ENCODE assay signal across 1 cellular context in the genomic region with DNA sequence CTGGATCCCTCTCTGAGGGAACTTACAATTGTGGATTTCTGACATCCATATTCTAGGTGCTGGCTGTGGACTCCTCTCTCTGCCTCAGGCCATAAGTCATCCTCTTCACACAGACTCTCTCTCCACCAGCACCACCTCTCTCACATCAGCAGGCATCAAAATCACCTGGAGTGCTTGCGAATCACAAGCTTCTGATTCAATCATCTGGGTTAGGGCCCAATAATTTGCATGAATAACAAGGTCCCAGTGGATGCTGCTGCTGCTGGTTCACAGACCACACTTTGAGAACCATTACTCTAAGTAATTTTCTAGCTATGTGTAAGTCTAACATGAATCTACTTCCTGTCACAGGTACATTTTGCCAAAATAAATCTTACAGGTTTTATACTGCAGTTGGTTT.
TF ChIP-seq lines count a peak whose summit lies in the region.

No MANE protein-coding gene starts in this region.

TF ChIP-seq in WTC11, 78 proteins besides CTCF, POLR2A, EP300 and RAD21 (continued from another document):
- TF ChIP-seq, protein P1, sequence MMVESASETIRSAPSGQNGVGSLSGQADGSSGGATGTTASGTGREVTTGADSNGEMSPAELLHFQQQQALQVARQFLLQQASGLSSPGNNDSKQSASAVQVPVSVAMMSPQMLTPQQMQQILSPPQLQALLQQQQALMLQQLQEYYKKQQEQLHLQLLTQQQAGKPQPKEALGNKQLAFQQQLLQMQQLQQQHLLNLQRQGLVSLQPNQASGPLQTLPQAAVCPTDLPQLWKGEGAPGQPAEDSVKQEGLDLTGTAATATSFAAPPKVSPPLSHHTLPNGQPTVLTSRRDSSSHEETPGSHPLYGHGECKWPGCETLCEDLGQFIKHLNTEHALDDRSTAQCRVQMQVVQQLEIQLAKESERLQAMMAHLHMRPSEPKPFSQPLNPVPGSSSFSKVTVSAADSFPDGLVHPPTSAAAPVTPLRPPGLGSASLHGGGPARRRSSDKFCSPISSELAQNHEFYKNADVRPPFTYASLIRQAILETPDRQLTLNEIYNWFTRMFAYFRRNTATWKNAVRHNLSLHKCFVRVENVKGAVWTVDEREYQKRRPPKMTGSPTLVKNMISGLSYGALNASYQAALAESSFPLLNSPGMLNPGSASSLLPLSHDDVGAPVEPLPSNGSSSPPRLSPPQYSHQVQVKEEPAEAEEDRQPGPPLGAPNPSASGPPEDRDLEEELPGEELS (CRISPR knock-in tag; IDR thresholded peaks at IDR 0.05): no peak
- TF ChIP-seq, protein P2, sequence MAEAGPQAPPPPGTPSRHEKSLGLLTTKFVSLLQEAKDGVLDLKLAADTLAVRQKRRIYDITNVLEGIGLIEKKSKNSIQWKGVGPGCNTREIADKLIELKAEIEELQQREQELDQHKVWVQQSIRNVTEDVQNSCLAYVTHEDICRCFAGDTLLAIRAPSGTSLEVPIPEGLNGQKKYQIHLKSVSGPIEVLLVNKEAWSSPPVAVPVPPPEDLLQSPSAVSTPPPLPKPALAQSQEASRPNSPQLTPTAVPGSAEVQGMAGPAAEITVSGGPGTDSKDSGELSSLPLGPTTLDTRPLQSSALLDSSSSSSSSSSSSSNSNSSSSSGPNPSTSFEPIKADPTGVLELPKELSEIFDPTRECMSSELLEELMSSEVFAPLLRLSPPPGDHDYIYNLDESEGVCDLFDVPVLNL (CRISPR knock-in tag; IDR thresholded peaks at IDR 0.05; ENCODE audit: borderline replicate concordance, low read depth): no peak
- no peak for TF ChIP-seq NR3C1 (CRISPR knock-in tag; conservative IDR thresholded peaks at IDR 0.05; ENCODE audit: low read depth)
- no peak for TF ChIP-seq NFE2L1 (CRISPR knock-in tag; IDR thresholded peaks at IDR 0.05)
- TF ChIP-seq, protein P3, sequence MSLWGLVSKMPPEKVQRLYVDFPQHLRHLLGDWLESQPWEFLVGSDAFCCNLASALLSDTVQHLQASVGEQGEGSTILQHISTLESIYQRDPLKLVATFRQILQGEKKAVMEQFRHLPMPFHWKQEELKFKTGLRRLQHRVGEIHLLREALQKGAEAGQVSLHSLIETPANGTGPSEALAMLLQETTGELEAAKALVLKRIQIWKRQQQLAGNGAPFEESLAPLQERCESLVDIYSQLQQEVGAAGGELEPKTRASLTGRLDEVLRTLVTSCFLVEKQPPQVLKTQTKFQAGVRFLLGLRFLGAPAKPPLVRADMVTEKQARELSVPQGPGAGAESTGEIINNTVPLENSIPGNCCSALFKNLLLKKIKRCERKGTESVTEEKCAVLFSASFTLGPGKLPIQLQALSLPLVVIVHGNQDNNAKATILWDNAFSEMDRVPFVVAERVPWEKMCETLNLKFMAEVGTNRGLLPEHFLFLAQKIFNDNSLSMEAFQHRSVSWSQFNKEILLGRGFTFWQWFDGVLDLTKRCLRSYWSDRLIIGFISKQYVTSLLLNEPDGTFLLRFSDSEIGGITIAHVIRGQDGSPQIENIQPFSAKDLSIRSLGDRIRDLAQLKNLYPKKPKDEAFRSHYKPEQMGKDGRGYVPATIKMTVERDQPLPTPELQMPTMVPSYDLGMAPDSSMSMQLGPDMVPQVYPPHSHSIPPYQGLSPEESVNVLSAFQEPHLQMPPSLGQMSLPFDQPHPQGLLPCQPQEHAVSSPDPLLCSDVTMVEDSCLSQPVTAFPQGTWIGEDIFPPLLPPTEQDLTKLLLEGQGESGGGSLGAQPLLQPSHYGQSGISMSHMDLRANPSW (CRISPR knock-in tag; conservative IDR thresholded peaks at IDR 0.05; ENCODE audit: low read depth): no peak
TF ChIP-seq in WTC11: peak in this region for 0.
